Comparison of ENCODE assay signal across 1 cellular context in the genomic region with DNA sequence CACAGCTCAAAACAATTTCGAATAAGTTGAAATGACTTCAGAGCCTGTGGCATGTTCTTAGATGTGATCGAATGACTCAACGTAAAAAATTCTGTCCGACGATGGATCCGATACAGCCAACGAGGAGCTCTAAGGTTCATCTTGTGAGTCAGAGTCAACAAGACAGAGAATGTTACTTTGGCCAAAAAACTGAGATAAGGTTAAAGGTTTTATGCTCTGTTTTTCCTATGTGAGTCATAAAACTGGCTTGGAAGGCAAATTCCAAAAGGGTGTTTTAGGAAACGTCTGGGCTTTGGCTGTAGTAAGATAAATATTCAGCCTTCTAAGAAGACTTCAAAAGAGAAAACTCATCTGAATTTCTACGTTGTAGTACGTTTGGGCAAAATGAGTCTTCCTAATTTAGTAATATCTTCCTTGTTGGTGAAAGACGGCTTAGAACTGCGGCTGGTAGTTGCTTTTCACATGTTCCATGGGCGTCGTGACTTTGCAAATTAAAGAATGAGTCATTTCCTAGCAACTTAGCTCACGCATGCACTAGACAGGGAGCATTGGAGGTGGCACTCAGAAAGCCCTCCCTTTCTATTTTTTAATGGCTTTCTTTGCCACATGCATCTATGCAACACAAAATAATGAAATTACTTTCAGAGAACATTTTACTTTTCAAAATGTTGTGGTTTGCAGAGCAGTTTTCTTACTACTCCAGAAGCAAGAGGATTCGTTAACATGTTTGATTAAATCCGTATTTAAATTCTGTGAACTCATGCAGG.
TF ChIP-seq lines count a peak whose summit lies in the region.

No MANE protein-coding gene starts in this region.

TF ChIP-seq in K562, 482 proteins besides CTCF, POLR2A, EP300 and RAD21 (continued from another document and continues in another):
- TF ChIP-seq, protein P1, sequence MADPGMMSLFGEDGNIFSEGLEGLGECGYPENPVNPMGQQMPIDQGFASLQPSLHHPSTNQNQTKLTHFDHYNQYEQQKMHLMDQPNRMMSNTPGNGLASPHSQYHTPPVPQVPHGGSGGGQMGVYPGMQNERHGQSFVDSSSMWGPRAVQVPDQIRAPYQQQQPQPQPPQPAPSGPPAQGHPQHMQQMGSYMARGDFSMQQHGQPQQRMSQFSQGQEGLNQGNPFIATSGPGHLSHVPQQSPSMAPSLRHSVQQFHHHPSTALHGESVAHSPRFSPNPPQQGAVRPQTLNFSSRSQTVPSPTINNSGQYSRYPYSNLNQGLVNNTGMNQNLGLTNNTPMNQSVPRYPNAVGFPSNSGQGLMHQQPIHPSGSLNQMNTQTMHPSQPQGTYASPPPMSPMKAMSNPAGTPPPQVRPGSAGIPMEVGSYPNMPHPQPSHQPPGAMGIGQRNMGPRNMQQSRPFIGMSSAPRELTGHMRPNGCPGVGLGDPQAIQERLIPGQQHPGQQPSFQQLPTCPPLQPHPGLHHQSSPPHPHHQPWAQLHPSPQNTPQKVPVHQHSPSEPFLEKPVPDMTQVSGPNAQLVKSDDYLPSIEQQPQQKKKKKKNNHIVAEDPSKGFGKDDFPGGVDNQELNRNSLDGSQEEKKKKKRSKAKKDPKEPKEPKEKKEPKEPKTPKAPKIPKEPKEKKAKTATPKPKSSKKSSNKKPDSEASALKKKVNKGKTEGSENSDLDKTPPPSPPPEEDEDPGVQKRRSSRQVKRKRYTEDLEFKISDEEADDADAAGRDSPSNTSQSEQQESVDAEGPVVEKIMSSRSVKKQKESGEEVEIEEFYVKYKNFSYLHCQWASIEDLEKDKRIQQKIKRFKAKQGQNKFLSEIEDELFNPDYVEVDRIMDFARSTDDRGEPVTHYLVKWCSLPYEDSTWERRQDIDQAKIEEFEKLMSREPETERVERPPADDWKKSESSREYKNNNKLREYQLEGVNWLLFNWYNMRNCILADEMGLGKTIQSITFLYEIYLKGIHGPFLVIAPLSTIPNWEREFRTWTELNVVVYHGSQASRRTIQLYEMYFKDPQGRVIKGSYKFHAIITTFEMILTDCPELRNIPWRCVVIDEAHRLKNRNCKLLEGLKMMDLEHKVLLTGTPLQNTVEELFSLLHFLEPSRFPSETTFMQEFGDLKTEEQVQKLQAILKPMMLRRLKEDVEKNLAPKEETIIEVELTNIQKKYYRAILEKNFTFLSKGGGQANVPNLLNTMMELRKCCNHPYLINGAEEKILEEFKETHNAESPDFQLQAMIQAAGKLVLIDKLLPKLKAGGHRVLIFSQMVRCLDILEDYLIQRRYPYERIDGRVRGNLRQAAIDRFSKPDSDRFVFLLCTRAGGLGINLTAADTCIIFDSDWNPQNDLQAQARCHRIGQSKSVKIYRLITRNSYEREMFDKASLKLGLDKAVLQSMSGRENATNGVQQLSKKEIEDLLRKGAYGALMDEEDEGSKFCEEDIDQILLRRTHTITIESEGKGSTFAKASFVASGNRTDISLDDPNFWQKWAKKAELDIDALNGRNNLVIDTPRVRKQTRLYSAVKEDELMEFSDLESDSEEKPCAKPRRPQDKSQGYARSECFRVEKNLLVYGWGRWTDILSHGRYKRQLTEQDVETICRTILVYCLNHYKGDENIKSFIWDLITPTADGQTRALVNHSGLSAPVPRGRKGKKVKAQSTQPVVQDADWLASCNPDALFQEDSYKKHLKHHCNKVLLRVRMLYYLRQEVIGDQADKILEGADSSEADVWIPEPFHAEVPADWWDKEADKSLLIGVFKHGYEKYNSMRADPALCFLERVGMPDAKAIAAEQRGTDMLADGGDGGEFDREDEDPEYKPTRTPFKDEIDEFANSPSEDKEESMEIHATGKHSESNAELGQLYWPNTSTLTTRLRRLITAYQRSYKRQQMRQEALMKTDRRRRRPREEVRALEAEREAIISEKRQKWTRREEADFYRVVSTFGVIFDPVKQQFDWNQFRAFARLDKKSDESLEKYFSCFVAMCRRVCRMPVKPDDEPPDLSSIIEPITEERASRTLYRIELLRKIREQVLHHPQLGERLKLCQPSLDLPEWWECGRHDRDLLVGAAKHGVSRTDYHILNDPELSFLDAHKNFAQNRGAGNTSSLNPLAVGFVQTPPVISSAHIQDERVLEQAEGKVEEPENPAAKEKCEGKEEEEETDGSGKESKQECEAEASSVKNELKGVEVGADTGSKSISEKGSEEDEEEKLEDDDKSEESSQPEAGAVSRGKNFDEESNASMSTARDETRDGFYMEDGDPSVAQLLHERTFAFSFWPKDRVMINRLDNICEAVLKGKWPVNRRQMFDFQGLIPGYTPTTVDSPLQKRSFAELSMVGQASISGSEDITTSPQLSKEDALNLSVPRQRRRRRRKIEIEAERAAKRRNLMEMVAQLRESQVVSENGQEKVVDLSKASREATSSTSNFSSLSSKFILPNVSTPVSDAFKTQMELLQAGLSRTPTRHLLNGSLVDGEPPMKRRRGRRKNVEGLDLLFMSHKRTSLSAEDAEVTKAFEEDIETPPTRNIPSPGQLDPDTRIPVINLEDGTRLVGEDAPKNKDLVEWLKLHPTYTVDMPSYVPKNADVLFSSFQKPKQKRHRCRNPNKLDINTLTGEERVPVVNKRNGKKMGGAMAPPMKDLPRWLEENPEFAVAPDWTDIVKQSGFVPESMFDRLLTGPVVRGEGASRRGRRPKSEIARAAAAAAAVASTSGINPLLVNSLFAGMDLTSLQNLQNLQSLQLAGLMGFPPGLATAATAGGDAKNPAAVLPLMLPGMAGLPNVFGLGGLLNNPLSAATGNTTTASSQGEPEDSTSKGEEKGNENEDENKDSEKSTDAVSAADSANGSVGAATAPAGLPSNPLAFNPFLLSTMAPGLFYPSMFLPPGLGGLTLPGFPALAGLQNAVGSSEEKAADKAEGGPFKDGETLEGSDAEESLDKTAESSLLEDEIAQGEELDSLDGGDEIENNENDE (IDR thresholded peaks at IDR 0.05; ENCODE audit: low read depth, low read length): no peak
- no peak for TF ChIP-seq RBM17 (IDR thresholded peaks at IDR 0.05; ENCODE audit: borderline replicate concordance, low read depth, low read length)
- 0 out of 2 replicates have a peak, but pooled peaks have one; percentile 9 for TF ChIP-seq KLF13 (tag; IDR thresholded peaks at IDR 0.05; ENCODE audit: borderline replicate concordance, low read depth)
- peak; percentile 39; the same call in 1 of the 2 replicates for TF ChIP-seq POLR2G (IDR thresholded peaks at IDR 0.05; ENCODE audit: low read depth, low read length)
- no peak for TF ChIP-seq RBM15 (IDR thresholded peaks at IDR 0.05; ENCODE audit: insufficient read depth, low read length)
- TF ChIP-seq DPF2 (IDR thresholded peaks at IDR 0.05): peak; percentile 97
- TF ChIP-seq NFE2 (IDR thresholded peaks at IDR 0.05; ENCODE audit: low read depth): peak; percentile 98
- TF ChIP-seq CEBPG (CRISPR knock-in tag; IDR thresholded peaks at IDR 0.05): peak; percentile 39; the same call in 1 of the 2 replicates
- TF ChIP-seq CEBPG (tag; conservative IDR thresholded peaks at IDR 0.05 in 1 of 2, IDR thresholded peaks at IDR 0.05 in 1 of 2): peak; percentile 25 to 49; a peak in 1 of 4 replicates
- peak; percentile 56 for TF ChIP-seq RBBP5 (IDR thresholded peaks at IDR 0.05; ENCODE audit: borderline replicate concordance, insufficient read depth, low read length, poor library complexity, severe bottlenecking)
- TF ChIP-seq SRF (CRISPR knock-in tag; IDR thresholded peaks at IDR 0.05): peak in 1 of 2 experiments; percentile 90; a peak in 2 of 4 replicates
- TF ChIP-seq, protein P2, sequence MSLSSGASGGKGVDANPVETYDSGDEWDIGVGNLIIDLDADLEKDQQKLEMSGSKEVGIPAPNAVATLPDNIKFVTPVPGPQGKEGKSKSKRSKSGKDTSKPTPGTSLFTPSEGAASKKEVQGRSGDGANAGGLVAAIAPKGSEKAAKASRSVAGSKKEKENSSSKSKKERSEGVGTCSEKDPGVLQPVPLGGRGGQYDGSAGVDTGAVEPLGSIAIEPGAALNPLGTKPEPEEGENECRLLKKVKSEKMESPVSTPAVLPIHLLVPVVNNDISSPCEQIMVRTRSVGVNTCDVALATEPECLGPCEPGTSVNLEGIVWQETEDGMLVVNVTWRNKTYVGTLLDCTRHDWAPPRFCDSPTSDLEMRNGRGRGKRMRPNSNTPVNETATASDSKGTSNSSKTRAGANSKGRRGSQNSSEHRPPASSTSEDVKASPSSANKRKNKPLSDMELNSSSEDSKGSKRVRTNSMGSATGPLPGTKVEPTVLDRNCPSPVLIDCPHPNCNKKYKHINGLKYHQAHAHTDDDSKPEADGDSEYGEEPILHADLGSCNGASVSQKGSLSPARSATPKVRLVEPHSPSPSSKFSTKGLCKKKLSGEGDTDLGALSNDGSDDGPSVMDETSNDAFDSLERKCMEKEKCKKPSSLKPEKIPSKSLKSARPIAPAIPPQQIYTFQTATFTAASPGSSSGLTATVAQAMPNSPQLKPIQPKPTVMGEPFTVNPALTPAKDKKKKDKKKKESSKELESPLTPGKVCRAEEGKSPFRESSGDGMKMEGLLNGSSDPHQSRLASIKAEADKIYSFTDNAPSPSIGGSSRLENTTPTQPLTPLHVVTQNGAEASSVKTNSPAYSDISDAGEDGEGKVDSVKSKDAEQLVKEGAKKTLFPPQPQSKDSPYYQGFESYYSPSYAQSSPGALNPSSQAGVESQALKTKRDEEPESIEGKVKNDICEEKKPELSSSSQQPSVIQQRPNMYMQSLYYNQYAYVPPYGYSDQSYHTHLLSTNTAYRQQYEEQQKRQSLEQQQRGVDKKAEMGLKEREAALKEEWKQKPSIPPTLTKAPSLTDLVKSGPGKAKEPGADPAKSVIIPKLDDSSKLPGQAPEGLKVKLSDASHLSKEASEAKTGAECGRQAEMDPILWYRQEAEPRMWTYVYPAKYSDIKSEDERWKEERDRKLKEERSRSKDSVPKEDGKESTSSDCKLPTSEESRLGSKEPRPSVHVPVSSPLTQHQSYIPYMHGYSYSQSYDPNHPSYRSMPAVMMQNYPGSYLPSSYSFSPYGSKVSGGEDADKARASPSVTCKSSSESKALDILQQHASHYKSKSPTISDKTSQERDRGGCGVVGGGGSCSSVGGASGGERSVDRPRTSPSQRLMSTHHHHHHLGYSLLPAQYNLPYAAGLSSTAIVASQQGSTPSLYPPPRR (CRISPR knock-in tag; IDR thresholded peaks at IDR 0.05; ENCODE audit: borderline replicate concordance): no peak
- TF ChIP-seq, protein P3, sequence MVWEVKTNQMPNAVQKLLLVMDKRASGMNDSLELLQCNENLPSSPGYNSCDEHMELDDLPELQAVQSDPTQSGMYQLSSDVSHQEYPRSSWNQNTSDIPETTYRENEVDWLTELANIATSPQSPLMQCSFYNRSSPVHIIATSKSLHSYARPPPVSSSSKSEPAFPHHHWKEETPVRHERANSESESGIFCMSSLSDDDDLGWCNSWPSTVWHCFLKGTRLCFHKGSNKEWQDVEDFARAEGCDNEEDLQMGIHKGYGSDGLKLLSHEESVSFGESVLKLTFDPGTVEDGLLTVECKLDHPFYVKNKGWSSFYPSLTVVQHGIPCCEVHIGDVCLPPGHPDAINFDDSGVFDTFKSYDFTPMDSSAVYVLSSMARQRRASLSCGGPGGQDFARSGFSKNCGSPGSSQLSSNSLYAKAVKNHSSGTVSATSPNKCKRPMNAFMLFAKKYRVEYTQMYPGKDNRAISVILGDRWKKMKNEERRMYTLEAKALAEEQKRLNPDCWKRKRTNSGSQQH (CRISPR knock-in tag; IDR thresholded peaks at IDR 0.05): no peak
- TF ChIP-seq, protein P4, sequence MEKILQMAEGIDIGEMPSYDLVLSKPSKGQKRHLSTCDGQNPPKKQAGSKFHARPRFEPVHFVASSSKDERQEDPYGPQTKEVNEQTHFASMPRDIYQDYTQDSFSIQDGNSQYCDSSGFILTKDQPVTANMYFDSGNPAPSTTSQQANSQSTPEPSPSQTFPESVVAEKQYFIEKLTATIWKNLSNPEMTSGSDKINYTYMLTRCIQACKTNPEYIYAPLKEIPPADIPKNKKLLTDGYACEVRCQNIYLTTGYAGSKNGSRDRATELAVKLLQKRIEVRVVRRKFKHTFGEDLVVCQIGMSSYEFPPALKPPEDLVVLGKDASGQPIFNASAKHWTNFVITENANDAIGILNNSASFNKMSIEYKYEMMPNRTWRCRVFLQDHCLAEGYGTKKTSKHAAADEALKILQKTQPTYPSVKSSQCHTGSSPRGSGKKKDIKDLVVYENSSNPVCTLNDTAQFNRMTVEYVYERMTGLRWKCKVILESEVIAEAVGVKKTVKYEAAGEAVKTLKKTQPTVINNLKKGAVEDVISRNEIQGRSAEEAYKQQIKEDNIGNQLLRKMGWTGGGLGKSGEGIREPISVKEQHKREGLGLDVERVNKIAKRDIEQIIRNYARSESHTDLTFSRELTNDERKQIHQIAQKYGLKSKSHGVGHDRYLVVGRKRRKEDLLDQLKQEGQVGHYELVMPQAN (IDR thresholded peaks at IDR 0.05; ENCODE audit: borderline replicate concordance): no peak
- no peak for TF ChIP-seq WHSC1 (IDR thresholded peaks at IDR 0.05; ENCODE audit: low read length)
- TF ChIP-seq, protein P5, sequence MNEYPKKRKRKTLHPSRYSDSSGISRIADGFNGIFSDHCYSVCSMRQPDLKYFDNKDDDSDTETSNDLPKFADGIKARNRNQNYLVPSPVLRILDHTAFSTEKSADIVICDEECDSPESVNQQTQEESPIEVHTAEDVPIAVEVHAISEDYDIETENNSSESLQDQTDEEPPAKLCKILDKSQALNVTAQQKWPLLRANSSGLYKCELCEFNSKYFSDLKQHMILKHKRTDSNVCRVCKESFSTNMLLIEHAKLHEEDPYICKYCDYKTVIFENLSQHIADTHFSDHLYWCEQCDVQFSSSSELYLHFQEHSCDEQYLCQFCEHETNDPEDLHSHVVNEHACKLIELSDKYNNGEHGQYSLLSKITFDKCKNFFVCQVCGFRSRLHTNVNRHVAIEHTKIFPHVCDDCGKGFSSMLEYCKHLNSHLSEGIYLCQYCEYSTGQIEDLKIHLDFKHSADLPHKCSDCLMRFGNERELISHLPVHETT (CRISPR knock-in tag; conservative IDR thresholded peaks at IDR 0.05 in 1 of 2, IDR thresholded peaks at IDR 0.05 in 1 of 2): peak in 1 of 2 experiments; percentile 59; a peak in 2 of 4 replicates
- TF ChIP-seq, protein P6, sequence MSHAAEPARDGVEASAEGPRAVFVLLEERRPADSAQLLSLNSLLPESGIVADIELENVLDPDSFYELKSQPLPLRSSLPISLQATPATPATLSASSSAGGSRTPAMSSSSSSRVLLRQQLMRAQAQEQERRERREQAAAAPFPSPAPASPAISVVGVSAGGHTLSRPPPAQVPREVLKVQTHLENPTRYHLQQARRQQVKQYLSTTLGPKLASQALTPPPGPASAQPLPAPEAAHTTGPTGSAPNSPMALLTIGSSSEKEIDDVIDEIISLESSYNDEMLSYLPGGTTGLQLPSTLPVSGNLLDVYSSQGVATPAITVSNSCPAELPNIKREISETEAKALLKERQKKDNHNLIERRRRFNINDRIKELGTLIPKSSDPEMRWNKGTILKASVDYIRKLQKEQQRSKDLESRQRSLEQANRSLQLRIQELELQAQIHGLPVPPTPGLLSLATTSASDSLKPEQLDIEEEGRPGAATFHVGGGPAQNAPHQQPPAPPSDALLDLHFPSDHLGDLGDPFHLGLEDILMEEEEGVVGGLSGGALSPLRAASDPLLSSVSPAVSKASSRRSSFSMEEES (CRISPR knock-in tag; IDR thresholded peaks at IDR 0.05): no peak
- TF ChIP-seq ZNF174 (CRISPR knock-in tag; IDR thresholded peaks at IDR 0.05): no peak
- TF ChIP-seq TRIM24 (IDR thresholded peaks at IDR 0.05): peak; percentile 24 to 46; a peak in 2 of 4 replicates
- TF ChIP-seq, protein P7, sequence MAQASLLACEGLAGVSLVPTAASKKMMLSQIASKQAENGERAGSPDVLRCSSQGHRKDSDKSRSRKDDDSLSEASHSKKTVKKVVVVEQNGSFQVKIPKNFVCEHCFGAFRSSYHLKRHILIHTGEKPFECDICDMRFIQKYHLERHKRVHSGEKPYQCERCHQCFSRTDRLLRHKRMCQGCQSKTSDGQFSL (CRISPR knock-in tag; IDR thresholded peaks at IDR 0.05): no peak
- TF ChIP-seq, protein P7 (tag; IDR thresholded peaks at IDR 0.05): no peak
- TF ChIP-seq CBX3 (IDR thresholded peaks at IDR 0.05; ENCODE audit: borderline replicate concordance in 1 of 2, low read length in 2 of 2): peak in 1 of 2 experiments; percentile 12; a peak in 1 of 3 replicates
- no peak for TF ChIP-seq ZNF436 (CRISPR knock-in tag; IDR thresholded peaks at IDR 0.05)
- TF ChIP-seq PML (IDR thresholded peaks at IDR 0.05; ENCODE audit: low read length): peak; percentile 48; the same call in 1 of the 2 replicates
- peak; percentile 31; the same call in 1 of the 2 replicates for TF ChIP-seq NFIC (IDR thresholded peaks at IDR 0.05)
